Comparison of ENCODE assay signal across 1 cellular context in the genomic region with DNA sequence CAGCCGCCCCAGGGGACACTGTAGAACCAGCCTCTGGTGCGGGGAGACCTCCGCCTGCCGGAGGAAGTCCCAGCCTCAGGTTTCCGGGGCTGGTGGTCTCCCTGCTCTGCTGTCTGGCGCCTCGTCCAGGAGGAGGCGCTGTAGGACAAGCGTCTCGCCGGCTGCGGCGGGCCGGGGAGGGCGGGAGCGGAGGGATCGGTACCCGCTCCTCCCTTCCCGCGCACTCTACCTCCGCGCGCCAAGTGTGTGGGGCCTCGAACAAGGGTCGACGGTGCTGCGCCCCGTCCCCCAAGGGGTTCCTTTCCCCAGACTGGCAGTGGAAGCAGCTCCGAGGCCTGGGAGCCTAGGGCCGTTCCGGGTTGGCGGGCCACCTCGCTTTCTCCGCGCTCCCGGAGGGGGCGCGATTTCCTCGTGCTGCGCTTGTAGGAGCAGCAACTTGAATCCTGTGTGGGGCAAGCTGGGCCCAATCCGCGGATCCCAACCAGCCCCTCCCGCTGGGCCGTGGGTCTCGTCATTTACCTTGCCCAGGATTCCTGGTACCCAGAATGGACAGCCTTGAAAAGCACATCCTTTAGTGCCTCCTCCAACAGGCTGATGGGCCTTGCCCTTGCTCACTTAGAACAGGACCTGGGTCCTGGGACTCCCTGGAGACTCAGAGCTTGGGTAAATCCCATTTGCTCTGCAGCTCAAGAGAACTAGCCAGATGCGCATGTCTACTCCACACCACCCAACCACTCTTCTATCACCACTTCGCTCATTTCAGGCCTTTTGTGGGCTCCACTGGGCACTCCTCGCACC.
TF ChIP-seq lines count a peak whose summit lies in the region.

No MANE protein-coding gene starts in this region.

TF ChIP-seq in GM12878, 131 proteins besides CTCF, POLR2A, EP300 and RAD21 (continued from another document and continues in another):
- TF ChIP-seq, protein P1, sequence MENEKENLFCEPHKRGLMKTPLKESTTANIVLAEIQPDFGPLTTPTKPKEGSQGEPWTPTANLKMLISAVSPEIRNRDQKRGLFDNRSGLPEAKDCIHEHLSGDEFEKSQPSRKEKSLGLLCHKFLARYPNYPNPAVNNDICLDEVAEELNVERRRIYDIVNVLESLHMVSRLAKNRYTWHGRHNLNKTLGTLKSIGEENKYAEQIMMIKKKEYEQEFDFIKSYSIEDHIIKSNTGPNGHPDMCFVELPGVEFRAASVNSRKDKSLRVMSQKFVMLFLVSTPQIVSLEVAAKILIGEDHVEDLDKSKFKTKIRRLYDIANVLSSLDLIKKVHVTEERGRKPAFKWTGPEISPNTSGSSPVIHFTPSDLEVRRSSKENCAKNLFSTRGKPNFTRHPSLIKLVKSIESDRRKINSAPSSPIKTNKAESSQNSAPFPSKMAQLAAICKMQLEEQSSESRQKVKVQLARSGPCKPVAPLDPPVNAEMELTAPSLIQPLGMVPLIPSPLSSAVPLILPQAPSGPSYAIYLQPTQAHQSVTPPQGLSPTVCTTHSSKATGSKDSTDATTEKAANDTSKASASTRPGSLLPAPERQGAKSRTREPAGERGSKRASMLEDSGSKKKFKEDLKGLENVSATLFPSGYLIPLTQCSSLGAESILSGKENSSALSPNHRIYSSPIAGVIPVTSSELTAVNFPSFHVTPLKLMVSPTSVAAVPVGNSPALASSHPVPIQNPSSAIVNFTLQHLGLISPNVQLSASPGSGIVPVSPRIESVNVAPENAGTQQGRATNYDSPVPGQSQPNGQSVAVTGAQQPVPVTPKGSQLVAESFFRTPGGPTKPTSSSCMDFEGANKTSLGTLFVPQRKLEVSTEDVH (IDR thresholded peaks at IDR 0.05; ENCODE audit: low read depth, partially characterized antibody) = no peak
- no peak for TF ChIP-seq NR2C1 (IDR thresholded peaks at IDR 0.05)
- TF ChIP-seq CBX5 (IDR thresholded peaks at IDR 0.05; ENCODE audit: low read depth) = no peak
- TF ChIP-seq, protein P2, sequence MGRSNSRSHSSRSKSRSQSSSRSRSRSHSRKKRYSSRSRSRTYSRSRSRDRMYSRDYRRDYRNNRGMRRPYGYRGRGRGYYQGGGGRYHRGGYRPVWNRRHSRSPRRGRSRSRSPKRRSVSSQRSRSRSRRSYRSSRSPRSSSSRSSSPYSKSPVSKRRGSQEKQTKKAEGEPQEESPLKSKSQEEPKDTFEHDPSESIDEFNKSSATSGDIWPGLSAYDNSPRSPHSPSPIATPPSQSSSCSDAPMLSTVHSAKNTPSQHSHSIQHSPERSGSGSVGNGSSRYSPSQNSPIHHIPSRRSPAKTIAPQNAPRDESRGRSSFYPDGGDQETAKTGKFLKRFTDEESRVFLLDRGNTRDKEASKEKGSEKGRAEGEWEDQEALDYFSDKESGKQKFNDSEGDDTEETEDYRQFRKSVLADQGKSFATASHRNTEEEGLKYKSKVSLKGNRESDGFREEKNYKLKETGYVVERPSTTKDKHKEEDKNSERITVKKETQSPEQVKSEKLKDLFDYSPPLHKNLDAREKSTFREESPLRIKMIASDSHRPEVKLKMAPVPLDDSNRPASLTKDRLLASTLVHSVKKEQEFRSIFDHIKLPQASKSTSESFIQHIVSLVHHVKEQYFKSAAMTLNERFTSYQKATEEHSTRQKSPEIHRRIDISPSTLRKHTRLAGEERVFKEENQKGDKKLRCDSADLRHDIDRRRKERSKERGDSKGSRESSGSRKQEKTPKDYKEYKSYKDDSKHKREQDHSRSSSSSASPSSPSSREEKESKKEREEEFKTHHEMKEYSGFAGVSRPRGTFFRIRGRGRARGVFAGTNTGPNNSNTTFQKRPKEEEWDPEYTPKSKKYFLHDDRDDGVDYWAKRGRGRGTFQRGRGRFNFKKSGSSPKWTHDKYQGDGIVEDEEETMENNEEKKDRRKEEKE (IDR thresholded peaks at IDR 0.05) = no peak
- no peak for TF ChIP-seq MYC (IDR thresholded peaks at IDR 0.05; ENCODE audit: insufficient read depth, insufficient read length, insufficient replicate concordance, low read length, severe bottlenecking)
- TF ChIP-seq TARDBP (IDR thresholded peaks at IDR 0.05; ENCODE audit: borderline replicate concordance) = no peak
- no peak for TF ChIP-seq SUZ12 (IDR thresholded peaks at IDR 0.05; ENCODE audit: unreplicated experiment)
- no peak for TF ChIP-seq TBL1XR1 (IDR thresholded peaks at IDR 0.05; ENCODE audit: low read depth, low read length)
- TF ChIP-seq RFX5 (IDR thresholded peaks at IDR 0.05; ENCODE audit: low read depth, low read length) = peak; percentile 46; the same call in 1 of the 2 replicates
- TF ChIP-seq SRF (IDR thresholded peaks at IDR 0.05; ENCODE audit: low read depth in 2 of 2, low read length in 2 of 2) = no peak
- no peak for TF ChIP-seq PAX5 (IDR thresholded peaks at IDR 0.05; ENCODE audit: borderline replicate concordance, low read depth, low read length)
- no peak for TF ChIP-seq JUND (IDR thresholded peaks at IDR 0.05; ENCODE audit: low read depth, low read length)
- TF ChIP-seq TCF7 (IDR thresholded peaks at IDR 0.05; ENCODE audit: borderline replicate concordance) = no peak
- TF ChIP-seq NFIC (IDR thresholded peaks at IDR 0.05; ENCODE audit: low read depth, low read length) = no peak
- TF ChIP-seq, protein P3, sequence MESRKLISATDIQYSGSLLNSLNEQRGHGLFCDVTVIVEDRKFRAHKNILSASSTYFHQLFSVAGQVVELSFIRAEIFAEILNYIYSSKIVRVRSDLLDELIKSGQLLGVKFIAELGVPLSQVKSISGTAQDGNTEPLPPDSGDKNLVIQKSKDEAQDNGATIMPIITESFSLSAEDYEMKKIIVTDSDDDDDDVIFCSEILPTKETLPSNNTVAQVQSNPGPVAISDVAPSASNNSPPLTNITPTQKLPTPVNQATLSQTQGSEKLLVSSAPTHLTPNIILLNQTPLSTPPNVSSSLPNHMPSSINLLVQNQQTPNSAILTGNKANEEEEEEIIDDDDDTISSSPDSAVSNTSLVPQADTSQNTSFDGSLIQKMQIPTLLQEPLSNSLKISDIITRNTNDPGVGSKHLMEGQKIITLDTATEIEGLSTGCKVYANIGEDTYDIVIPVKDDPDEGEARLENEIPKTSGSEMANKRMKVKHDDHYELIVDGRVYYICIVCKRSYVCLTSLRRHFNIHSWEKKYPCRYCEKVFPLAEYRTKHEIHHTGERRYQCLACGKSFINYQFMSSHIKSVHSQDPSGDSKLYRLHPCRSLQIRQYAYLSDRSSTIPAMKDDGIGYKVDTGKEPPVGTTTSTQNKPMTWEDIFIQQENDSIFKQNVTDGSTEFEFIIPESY (IDR thresholded peaks at IDR 0.05) = no peak
- peak; percentile 59; the same call in 1 of the 2 replicates for TF ChIP-seq YY1 (IDR thresholded peaks at IDR 0.05; ENCODE audit: low read depth, low read length)
- no peak for TF ChIP-seq PML (IDR thresholded peaks at IDR 0.05; ENCODE audit: low read length)
- TF ChIP-seq, protein P4, sequence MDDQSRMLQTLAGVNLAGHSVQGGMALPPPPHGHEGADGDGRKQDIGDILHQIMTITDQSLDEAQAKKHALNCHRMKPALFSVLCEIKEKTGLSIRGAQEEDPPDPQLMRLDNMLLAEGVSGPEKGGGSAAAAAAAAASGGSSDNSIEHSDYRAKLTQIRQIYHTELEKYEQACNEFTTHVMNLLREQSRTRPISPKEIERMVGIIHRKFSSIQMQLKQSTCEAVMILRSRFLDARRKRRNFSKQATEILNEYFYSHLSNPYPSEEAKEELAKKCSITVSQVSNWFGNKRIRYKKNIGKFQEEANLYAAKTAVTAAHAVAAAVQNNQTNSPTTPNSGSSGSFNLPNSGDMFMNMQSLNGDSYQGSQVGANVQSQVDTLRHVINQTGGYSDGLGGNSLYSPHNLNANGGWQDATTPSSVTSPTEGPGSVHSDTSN (IDR thresholded peaks at IDR 0.05; ENCODE audit: insufficient replicate concordance, low read depth, low read length) = no peak
- TF ChIP-seq ZNF217 (IDR thresholded peaks at IDR 0.05) = 0 out of 2 replicates have a peak, but pooled peaks have one; percentile 48
- TF ChIP-seq NBN (IDR thresholded peaks at IDR 0.05) = 0 out of 2 replicates have a peak, but pooled peaks have one; percentile 57
- no peak for TF ChIP-seq ZNF622 (IDR thresholded peaks at IDR 0.05)
- TF ChIP-seq HDAC6 (IDR thresholded peaks at IDR 0.05; ENCODE audit: unreplicated experiment) = no peak
- TF ChIP-seq STAT3 (IDR thresholded peaks at IDR 0.05; ENCODE audit: low read depth, low read length) = no peak
- no peak for TF ChIP-seq SMAD5 (IDR thresholded peaks at IDR 0.05; ENCODE audit: low read depth)
- no peak for TF ChIP-seq ZNF24 (IDR thresholded peaks at IDR 0.05)
- no peak for TF ChIP-seq TCF3 (IDR thresholded peaks at IDR 0.05; ENCODE audit: borderline replicate concordance, insufficient read depth, low read depth, low read length)
- TF ChIP-seq PAX8 (IDR thresholded peaks at IDR 0.05) = no peak
- no peak for TF ChIP-seq NRF1 (conservative IDR thresholded peaks at IDR 0.05; ENCODE audit: low read depth, low read length)
- no peak for TF ChIP-seq FOS (IDR thresholded peaks at IDR 0.05; ENCODE audit: borderline replicate concordance, extremely low read depth, insufficient read length)
- TF ChIP-seq TAF1 (IDR thresholded peaks at IDR 0.05; ENCODE audit: borderline replicate concordance, low read depth, low read length) = no peak
- TF ChIP-seq NFYA (IDR thresholded peaks at IDR 0.05; ENCODE audit: borderline replicate concordance, low read depth, low read length) = no peak
- TF ChIP-seq, protein P5, sequence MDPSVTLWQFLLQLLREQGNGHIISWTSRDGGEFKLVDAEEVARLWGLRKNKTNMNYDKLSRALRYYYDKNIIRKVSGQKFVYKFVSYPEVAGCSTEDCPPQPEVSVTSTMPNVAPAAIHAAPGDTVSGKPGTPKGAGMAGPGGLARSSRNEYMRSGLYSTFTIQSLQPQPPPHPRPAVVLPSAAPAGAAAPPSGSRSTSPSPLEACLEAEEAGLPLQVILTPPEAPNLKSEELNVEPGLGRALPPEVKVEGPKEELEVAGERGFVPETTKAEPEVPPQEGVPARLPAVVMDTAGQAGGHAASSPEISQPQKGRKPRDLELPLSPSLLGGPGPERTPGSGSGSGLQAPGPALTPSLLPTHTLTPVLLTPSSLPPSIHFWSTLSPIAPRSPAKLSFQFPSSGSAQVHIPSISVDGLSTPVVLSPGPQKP (IDR thresholded peaks at IDR 0.05; ENCODE audit: low read depth, low read length) = 0 out of 2 replicates have a peak, but pooled peaks have one; percentile 32
- TF ChIP-seq RELA (IDR thresholded peaks at IDR 0.05; ENCODE audit: borderline replicate concordance, partially characterized antibody) = no peak
- no peak for TF ChIP-seq SMAD1 (IDR thresholded peaks at IDR 0.05; ENCODE audit: low read depth, partially characterized antibody)
- peak; percentile 87 for TF ChIP-seq LARP7 (IDR thresholded peaks at IDR 0.05)
- TF ChIP-seq, protein P6, sequence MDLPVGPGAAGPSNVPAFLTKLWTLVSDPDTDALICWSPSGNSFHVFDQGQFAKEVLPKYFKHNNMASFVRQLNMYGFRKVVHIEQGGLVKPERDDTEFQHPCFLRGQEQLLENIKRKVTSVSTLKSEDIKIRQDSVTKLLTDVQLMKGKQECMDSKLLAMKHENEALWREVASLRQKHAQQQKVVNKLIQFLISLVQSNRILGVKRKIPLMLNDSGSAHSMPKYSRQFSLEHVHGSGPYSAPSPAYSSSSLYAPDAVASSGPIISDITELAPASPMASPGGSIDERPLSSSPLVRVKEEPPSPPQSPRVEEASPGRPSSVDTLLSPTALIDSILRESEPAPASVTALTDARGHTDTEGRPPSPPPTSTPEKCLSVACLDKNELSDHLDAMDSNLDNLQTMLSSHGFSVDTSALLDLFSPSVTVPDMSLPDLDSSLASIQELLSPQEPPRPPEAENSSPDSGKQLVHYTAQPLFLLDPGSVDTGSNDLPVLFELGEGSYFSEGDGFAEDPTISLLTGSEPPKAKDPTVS (IDR thresholded peaks at IDR 0.05; ENCODE audit: low read depth, low read length) = no peak
- TF ChIP-seq, protein P7, sequence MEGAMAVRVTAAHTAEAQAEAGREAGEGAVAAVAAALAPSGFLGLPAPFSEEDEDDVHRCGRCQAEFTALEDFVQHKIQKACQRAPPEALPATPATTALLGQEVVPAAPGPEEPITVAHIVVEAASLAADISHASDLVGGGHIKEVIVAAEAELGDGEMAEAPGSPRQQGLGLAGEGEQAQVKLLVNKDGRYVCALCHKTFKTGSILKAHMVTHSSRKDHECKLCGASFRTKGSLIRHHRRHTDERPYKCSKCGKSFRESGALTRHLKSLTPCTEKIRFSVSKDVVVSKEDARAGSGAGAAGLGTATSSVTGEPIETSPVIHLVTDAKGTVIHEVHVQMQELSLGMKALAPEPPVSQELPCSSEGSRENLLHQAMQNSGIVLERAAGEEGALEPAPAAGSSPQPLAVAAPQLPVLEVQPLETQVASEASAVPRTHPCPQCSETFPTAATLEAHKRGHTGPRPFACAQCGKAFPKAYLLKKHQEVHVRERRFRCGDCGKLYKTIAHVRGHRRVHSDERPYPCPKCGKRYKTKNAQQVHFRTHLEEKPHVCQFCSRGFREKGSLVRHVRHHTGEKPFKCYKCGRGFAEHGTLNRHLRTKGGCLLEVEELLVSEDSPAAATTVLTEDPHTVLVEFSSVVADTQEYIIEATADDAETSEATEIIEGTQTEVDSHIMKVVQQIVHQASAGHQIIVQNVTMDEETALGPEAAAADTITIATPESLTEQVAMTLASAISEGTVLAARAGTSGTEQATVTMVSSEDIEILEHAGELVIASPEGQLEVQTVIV (IDR thresholded peaks at IDR 0.05; ENCODE audit: borderline replicate concordance, partially characterized antibody) = no peak
- no peak for TF ChIP-seq RBBP5 (conservative IDR thresholded peaks at IDR 0.05)
- TF ChIP-seq IRF4 (IDR thresholded peaks at IDR 0.05; ENCODE audit: low read depth, low read length) = no peak
- TF ChIP-seq TCF12 (IDR thresholded peaks at IDR 0.05; ENCODE audit: low read depth, low read length) = no peak
- TF ChIP-seq CHD2 (IDR thresholded peaks at IDR 0.05; ENCODE audit: borderline replicate concordance, low read depth, low read length) = 0 out of 2 replicates have a peak, but pooled peaks have one; percentile 20
- TF ChIP-seq, protein P8, sequence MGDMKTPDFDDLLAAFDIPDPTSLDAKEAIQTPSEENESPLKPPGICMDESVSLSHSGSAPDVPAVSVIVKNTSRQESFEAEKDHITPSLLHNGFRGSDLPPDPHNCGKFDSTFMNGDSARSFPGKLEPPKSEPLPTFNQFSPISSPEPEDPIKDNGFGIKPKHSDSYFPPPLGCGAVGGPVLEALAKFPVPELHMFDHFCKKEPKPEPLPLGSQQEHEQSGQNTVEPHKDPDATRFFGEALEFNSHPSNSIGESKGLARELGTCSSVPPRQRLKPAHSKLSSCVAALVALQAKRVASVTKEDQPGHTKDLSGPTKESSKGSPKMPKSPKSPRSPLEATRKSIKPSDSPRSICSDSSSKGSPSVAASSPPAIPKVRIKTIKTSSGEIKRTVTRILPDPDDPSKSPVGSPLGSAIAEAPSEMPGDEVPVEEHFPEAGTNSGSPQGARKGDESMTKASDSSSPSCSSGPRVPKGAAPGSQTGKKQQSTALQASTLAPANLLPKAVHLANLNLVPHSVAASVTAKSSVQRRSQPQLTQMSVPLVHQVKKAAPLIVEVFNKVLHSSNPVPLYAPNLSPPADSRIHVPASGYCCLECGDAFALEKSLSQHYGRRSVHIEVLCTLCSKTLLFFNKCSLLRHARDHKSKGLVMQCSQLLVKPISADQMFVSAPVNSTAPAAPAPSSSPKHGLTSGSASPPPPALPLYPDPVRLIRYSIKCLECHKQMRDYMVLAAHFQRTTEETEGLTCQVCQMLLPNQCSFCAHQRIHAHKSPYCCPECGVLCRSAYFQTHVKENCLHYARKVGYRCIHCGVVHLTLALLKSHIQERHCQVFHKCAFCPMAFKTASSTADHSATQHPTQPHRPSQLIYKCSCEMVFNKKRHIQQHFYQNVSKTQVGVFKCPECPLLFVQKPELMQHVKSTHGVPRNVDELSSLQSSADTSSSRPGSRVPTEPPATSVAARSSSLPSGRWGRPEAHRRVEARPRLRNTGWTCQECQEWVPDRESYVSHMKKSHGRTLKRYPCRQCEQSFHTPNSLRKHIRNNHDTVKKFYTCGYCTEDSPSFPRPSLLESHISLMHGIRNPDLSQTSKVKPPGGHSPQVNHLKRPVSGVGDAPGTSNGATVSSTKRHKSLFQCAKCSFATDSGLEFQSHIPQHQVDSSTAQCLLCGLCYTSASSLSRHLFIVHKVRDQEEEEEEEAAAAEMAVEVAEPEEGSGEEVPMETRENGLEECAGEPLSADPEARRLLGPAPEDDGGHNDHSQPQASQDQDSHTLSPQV (IDR thresholded peaks at IDR 0.05) = peak; percentile 75
